ENCODE assay signal across 30 cellular contexts in genomic region chr22:25097006-25097405, GRCh38.
"Had no signal": no experiment of that assay in that cellular context is flagged by ENCODE, and none has a peak within 500 bp of the region (broad histone marks: within the 10 kb centered on the region; RNA-seq: fewer than 3 reads in every experiment).

No MANE protein-coding gene starts in this region.

- H3K27ac ChIP-seq: heart left ventricle, left lung, lower lobe of right lung, neural progenitor cell, neutrophil, parathyroid adenoma, psoas muscle, right lobe of liver, suprapubic skin, transverse colon, uterus had no signal

- H3K27me3 ChIP-seq: heart left ventricle, left lung, neural progenitor cell, neutrophil, right lobe of liver, suprapubic skin, transverse colon, uterus had no signal

- H3K27me3 Mint-ChIP-seq: naive thymus-derived CD4-positive, alpha-beta T cell; natural killer cell treated with Interleukin-12 subunit alpha and Interleukin-12 subunit beta and Interleukin-15 and Interleukin-18, amount 100 ng/mL, for 72 hours; stimulated activated naive CD8-positive, alpha-beta T cell treated with anti-CD3 and anti-CD28 coated beads, Interleukin-15, Interleukin-2, amounts not matched to agents 100 ng/mL and 50 ng/mL, for 24 hours had no signal

- DNase-seq: glutamatergic neuron; heart left ventricle; hypothalamus; immature natural killer cell; kidney; left colon; left lung; lower lobe of right lung; mammary epithelial cell; mesenchymal stem cell; midbrain; mucosa of descending colon; naive thymus-derived CD4-positive, alpha-beta T cell; occipital lobe; psoas muscle; right lobe of liver; stimulated activated CD4-positive, alpha-beta T cell treated with anti-CD3 and anti-CD28 coated beads, Interleukin-15, amount 100 ng/mL, for 24 hours; stimulated activated CD4-positive, alpha-beta T cell treated with anti-CD3 and anti-CD28 coated beads, Interleukin-2, amount 100 ng/mL, for 24 hours; stimulated activated CD4-positive, alpha-beta T cell treated with anti-CD3 and anti-CD28 coated beads, Interleukin-4, amount 100 ng/mL, for 1 hour; stimulated activated naive CD4-positive, alpha-beta T cell; transverse colon; uterus had no signal

- H3K36me3 ChIP-seq: heart left ventricle, left lung, lower lobe of right lung, neural progenitor cell, neutrophil, right lobe of liver, suprapubic skin, thoracic aorta, transverse colon, uterus had no signal

- H3K27ac Mint-ChIP-seq: stimulated activated naive CD8-positive, alpha-beta T cell treated with anti-CD3 and anti-CD28 coated beads, Interleukin-15, Interleukin-2, amounts not matched to agents 100 ng/mL and 50 ng/mL, for 24 hours had no signal

- H3K9me3 Mint-ChIP-seq: immature natural killer cell; naive thymus-derived CD4-positive, alpha-beta T cell; natural killer cell treated with Interleukin-12 subunit alpha and Interleukin-12 subunit beta and Interleukin-15 and Interleukin-18, amount 100 ng/mL, for 72 hours; neural progenitor cell; stimulated activated naive CD8-positive, alpha-beta T cell treated with anti-CD3 and anti-CD28 coated beads, Interleukin-15, Interleukin-2, amounts not matched to agents 100 ng/mL and 50 ng/mL, for 24 hours had no signal

- ATAC-seq: heart left ventricle; left colon; left lung; lower lobe of right lung; mucosa of descending colon; naive thymus-derived CD4-positive, alpha-beta T cell; natural killer cell treated with Interleukin-12 subunit alpha and Interleukin-12 subunit beta and Interleukin-15 and Interleukin-18, amount 100 ng/mL, for 72 hours; psoas muscle; right lobe of liver had no signal

- H3K36me3 Mint-ChIP-seq: immature natural killer cell; natural killer cell treated with Interleukin-12 subunit alpha and Interleukin-12 subunit beta and Interleukin-15 and Interleukin-18, amount 100 ng/mL, for 72 hours had no signal

- H3K9me3 ChIP-seq: heart left ventricle, left lung, lower lobe of right lung, mucosa of descending colon, neutrophil, psoas muscle, right lobe of liver, suprapubic skin, thoracic aorta, transverse colon, uterus had no signal

- H3K4me3 Mint-ChIP-seq: immature natural killer cell; naive thymus-derived CD4-positive, alpha-beta T cell; natural killer cell treated with Interleukin-12 subunit alpha and Interleukin-12 subunit beta and Interleukin-15 and Interleukin-18, amount 100 ng/mL, for 72 hours; stimulated activated naive CD8-positive, alpha-beta T cell treated with anti-CD3 and anti-CD28 coated beads, Interleukin-15, Interleukin-2, amounts not matched to agents 100 ng/mL and 50 ng/mL, for 24 hours had no signal

- H3K4me3 ChIP-seq: heart left ventricle, left lung, lower lobe of right lung, mucosa of descending colon, neural progenitor cell, psoas muscle, right lobe of liver, smooth muscle cell, suprapubic skin, thoracic aorta, transverse colon, uterus had no signal

- H3K4me1 ChIP-seq: left lung, lower lobe of right lung, parathyroid adenoma, psoas muscle, right lobe of liver, transverse colon, uterus had no signal
